In genomic region chr1:15836772-15837669, GRCh38 we compare ENCODE assay signal across 8 cellular contexts. TPM values are rescaled to one million over a fixed set of nuclear protein-coding genes. Genes with fewer than 3 reads are reported as not detected.
DNase-seq lines count a peak whose midpoint lies in the region; ATAC-seq and TF ChIP-seq lines count a peak whose summit lies in the region.

No MANE protein-coding gene starts in this region.

- H3K4me1 ChIP-seq in esophagus muscularis mucosa (peaks cover 20 to 29% (median 27%) of the 10 kb centered on the region in 4 donors), psoas muscle (peaks cover 11% of the 10 kb centered on the region)

- DNase-seq in HUDEP-2 (lab: John Stamatoyannopoulos, UW; ENCODE audit: unreplicated experiment in 76 of 76) = peak in 52 of 76 experiments; percentile 4 to 68 (median 38)
- DNase-seq in activated CD4-positive, alpha-beta T cell treated with anti-CD3 and anti-CD28 coated beads, Interleukin-2, amount 50 U/mL, for 1 hour = peak; percentile 43
- no peak for DNase-seq in esophagus muscularis mucosa (ENCODE audit: extremely low spot score)
- DNase-seq in psoas muscle = peak; percentile 43 to 63
- DNase-seq in NCI-H2029 treated with DMSO at 0.1 percent for 48 hours (lab: John Stamatoyannopoulos, UW) = no peak
- DNase-seq in D341Med (ENCODE audit: low spot score) = no peak
- no peak for DNase-seq in MG63

- intact Hi-C loops in esophagus muscularis mucosa (cut with DNase I) (loop anchor here (5.0 kb wide), 1 partner anchor 140 kb away; the partner anchor contains the start of gene ZBTB17), psoas muscle (cut with DNase I) (no loop called here)

- H3K27ac ChIP-seq in esophagus muscularis mucosa (replicated peaks in 1 of 4) (peak overlapping the region; percentile 95 to 100 (median 100)), psoas muscle (peak overlapping the region; percentile 100)

- no peaks in the 10 kb centered on the region for H3K9me3 ChIP-seq in esophagus muscularis mucosa
- no peaks in the 10 kb centered on the region for H3K9me3 ChIP-seq in psoas muscle
- H3K9me3 ChIP-seq in MG63 = no peaks in the 10 kb centered on the region

- WGBS in esophagus muscularis mucosa = 70% methylated on average over 40 of the region's 62 CpGs
- 71 to 74% (median 71%) methylated on average over 61 to 62 of the region's 62 CpGs for WGBS in psoas muscle, 3 donors

- no peak for ATAC-seq in psoas muscle
- ATAC-seq in HG03442 (IDR thresholded peaks at IDR 0.05; ENCODE audit: unreplicated experiment) = no peak

- peaks cover 0 to 3% (median 0%) of the 10 kb centered on the region in 4 donors for H3K27me3 ChIP-seq in esophagus muscularis mucosa
- H3K27me3 ChIP-seq in psoas muscle (ENCODE audit: insufficient read depth in 3 of 3, low read length in 2 of 3) = no peaks in the 10 kb centered on the region
- H3K27me3 ChIP-seq in MG63 = no peaks in the 10 kb centered on the region

- TF ChIP-seq POLR2A in esophagus muscularis mucosa (IDR thresholded peaks at IDR 0.05; ENCODE audit: low read depth) = no peak

- H3K4me3 ChIP-seq in esophagus muscularis mucosa (peak overlapping the region; percentile 67 to 85 (median 76)), psoas muscle (peak overlapping the region; percentile 92), MG63 (no peak overlapping the region; the same call in 1 of the 2 replicates)

- no peak for TF ChIP-seq EP300 in esophagus muscularis mucosa (IDR thresholded peaks at IDR 0.05)

- H3K36me3 ChIP-seq in esophagus muscularis mucosa (no peaks in the 10 kb centered on the region), psoas muscle (ENCODE audit: insufficient read depth in 1 of 2, low read depth in 1 of 2) (no peaks in the 10 kb centered on the region), MG63 (no peaks in the 10 kb centered on the region)

- TF ChIP-seq CTCF in esophagus muscularis mucosa (IDR thresholded peaks at IDR 0.05) = no peak
- no peak for TF ChIP-seq CTCF in psoas muscle (IDR thresholded peaks at IDR 0.05)

RNA-seq across cellular contexts. Expression of gene SPEN, which starts 10.5 kb away (rescaled TPM):
- total RNA-seq in esophagus muscularis mucosa = 10 to 100 TPM; 34.6 to 49.9 (median 44.7) TPM
- 10 to 100 TPM; 38.3 to 46.5 (median 44.7) TPM for total RNA-seq in psoas muscle
- polyA plus RNA-seq in psoas muscle = 10 to 100 TPM; 10.2 to 35.2 (median 13.0) TPM
- 3.3 and 4.8 TPM in 2 replicates for total RNA-seq in MG63 (2014; rRNA removed; shearing (Covaris generic); ENCODE audit: low replicate concordance)

RNA-seq across cellular contexts. Expression of gene UQCRHL, which starts 29.6 kb away (rescaled TPM):
- total RNA-seq in esophagus muscularis mucosa (1 to 10 TPM in 2 of 4 donors, under 1 TPM in 2; 0.52 to 1.3 (median 0.95) TPM), psoas muscle (1 to 10 TPM in 3 of 4 donors, under 1 TPM in 1; 0.97 to 2.8 (median 2.2) TPM)
- polyA plus RNA-seq in psoas muscle = 1 to 10 TPM; 2.9 to 7.1 (median 4.8) TPM
- 4.7 and 6.2 TPM in 2 replicates for total RNA-seq in MG63 (2014; rRNA removed; shearing (Covaris generic); ENCODE audit: low replicate concordance)

Comparison
In these comparisons a context has a peak if more than half of its experiments do, and no peak if none do; other contexts are left out.
1. DNase-seq: peak in HUDEP-2 (52 of 76), activated CD4-positive, alpha-beta T cell treated with anti-CD3 and anti-CD28 coated beads, Interleukin-2, amount 50 U/mL, for 1 hour (single experiment) and psoas muscle (2 of 2); none in esophagus muscularis mucosa (single experiment), NCI-H2029 treated with DMSO at 0.1 percent for 48 hours (single experiment), D341Med (single experiment) and MG63 (single experiment).